Comparison of ENCODE assay signal across 1 cellular context in the genomic region with DNA sequence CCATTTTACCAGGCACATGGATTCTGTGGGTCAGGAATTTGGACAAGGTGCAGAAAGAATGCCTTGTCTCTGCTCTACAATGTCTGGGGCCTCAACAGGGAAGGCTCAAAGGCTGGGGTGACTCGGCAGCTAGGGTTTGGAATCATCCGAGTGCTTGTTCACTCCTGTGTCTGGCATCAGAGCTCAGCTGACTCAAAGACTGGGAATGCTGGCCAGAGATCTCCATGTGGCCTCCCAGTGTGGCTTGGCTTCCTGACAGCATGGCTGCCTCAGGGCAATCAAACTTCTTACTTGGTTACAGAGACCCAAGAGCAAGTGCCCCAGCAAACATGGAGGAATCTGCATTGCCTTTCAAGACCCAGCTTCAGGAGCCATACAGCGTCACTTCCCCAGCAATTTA.
A peak's percentile ranks its signal among the peaks of the same experiment; 100 is the strongest.
TF ChIP-seq lines count a peak whose summit lies in the region.

No MANE protein-coding gene starts in this region.

TF ChIP-seq in SK-N-SH, 30 proteins besides CTCF, POLR2A, EP300 and RAD21 (continued from another document):
- TF ChIP-seq POLR2AphosphoS5 (IDR thresholded peaks at IDR 0.05; ENCODE audit: low read depth, low read length) (no peak), NFIC (IDR thresholded peaks at IDR 0.05; ENCODE audit: borderline replicate concordance) (peak; percentile 89), RFX5 (IDR thresholded peaks at IDR 0.05; ENCODE audit: low read length) (no peak), TCF12 (IDR thresholded peaks at IDR 0.05) (peak; percentile 74), GATA2 (CRISPR knock-in tag; IDR thresholded peaks at IDR 0.05) (no peak), GABPA (IDR thresholded peaks at IDR 0.05; ENCODE audit: low read depth) (no peak), YY1 (IDR thresholded peaks at IDR 0.05; ENCODE audit: low read depth) (peak; percentile 83; the same call in 1 of the 2 replicates), SMC3 (IDR thresholded peaks at IDR 0.05; ENCODE audit: low read depth, low read length) (no peak), MXI1 (IDR thresholded peaks at IDR 0.05; ENCODE audit: low read depth, low read length) (no peak), EZH2phosphoT487 (IDR thresholded peaks at IDR 0.05; ENCODE audit: borderline replicate concordance, low read depth) (no peak), FOSL2 (IDR thresholded peaks at IDR 0.05; ENCODE audit: borderline replicate concordance, low read depth) (peak; percentile 72), SIN3A (IDR thresholded peaks at IDR 0.05; ENCODE audit: borderline replicate concordance, low read depth, low read length) (no peak), TAF1 (IDR thresholded peaks at IDR 0.05; ENCODE audit: borderline replicate concordance, low read depth, low read length) (no peak), MEF2A (IDR thresholded peaks at IDR 0.05; ENCODE audit: borderline replicate concordance, low read depth) (0 out of 2 replicates have a peak, but pooled peaks have one; percentile 12)
- TF ChIP-seq, protein P1, sequence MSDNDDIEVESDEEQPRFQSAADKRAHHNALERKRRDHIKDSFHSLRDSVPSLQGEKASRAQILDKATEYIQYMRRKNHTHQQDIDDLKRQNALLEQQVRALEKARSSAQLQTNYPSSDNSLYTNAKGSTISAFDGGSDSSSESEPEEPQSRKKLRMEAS (IDR thresholded peaks at IDR 0.05; ENCODE audit: low read depth), result peak; percentile 58; the same call in 1 of the 2 replicates
- TF ChIP-seq, protein P2, sequence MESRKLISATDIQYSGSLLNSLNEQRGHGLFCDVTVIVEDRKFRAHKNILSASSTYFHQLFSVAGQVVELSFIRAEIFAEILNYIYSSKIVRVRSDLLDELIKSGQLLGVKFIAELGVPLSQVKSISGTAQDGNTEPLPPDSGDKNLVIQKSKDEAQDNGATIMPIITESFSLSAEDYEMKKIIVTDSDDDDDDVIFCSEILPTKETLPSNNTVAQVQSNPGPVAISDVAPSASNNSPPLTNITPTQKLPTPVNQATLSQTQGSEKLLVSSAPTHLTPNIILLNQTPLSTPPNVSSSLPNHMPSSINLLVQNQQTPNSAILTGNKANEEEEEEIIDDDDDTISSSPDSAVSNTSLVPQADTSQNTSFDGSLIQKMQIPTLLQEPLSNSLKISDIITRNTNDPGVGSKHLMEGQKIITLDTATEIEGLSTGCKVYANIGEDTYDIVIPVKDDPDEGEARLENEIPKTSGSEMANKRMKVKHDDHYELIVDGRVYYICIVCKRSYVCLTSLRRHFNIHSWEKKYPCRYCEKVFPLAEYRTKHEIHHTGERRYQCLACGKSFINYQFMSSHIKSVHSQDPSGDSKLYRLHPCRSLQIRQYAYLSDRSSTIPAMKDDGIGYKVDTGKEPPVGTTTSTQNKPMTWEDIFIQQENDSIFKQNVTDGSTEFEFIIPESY (IDR thresholded peaks at IDR 0.05; ENCODE audit: borderline replicate concordance, low read depth), result no peak
- TF ChIP-seq, protein P3, sequence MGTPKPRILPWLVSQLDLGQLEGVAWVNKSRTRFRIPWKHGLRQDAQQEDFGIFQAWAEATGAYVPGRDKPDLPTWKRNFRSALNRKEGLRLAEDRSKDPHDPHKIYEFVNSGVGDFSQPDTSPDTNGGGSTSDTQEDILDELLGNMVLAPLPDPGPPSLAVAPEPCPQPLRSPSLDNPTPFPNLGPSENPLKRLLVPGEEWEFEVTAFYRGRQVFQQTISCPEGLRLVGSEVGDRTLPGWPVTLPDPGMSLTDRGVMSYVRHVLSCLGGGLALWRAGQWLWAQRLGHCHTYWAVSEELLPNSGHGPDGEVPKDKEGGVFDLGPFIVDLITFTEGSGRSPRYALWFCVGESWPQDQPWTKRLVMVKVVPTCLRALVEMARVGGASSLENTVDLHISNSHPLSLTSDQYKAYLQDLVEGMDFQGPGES (IDR thresholded peaks at IDR 0.05; ENCODE audit: low read depth, low read length), result no peak
